In genomic region chrX:64975989-64976672, GRCh38 we compare ENCODE assay signal across 8 cellular contexts. TPM values are rescaled to one million over a fixed set of nuclear protein-coding genes. Genes with fewer than 3 reads are reported as not detected.
A peak's percentile ranks its signal among the peaks of the same experiment; 100 is the strongest.
DNase-seq lines count a peak whose midpoint lies in the region; ATAC-seq and TF ChIP-seq lines count a peak whose summit lies in the region.

ZC4H2 (minus strand) TSS chrX:64976450; CDS start chrX:64976377, 73 bp downstream.

- H3K9me2 ChIP-seq in OCI-LY7 (ENCODE audit: insufficient read depth, low read length) = no peaks in the 10 kb centered on the region

- H3K27me3 Mint-ChIP-seq in activated T-cell treated with anti-CD3 and anti-CD28 coated beads, Interleukin-2, amount 50 U/mL, for 4 hours (ENCODE audit: low read depth) = no peaks in the 10 kb centered on the region

- H2AFZ ChIP-seq in OCI-LY7 (ENCODE audit: low read length) = peak within 1 kb of the TSS; percentile 77; the same call in 1 of the 2 replicates

- CTCF ChIA-PET in OCI-LY7 (lab: Charles Lee; ENCODE audit: unreplicated experiment) = no interaction called here

- WGBS in esophagus muscularis mucosa = 18% methylated on average over 17 of the region's 17 CpGs

- peak within 1 kb of the TSS; percentile 85 for H3K4me2 ChIP-seq in OCI-LY7 (ENCODE audit: low read length)

- H3K27ac ChIP-seq in OCI-LY7 (ENCODE audit: low read depth, low read length, poor library complexity, severe bottlenecking) = peak within 1 kb of the TSS; percentile 43
- H3K27ac ChIP-seq in esophagus muscularis mucosa (replicated peaks in 1 of 4) = peak within 1 kb of the TSS; percentile 53 to 70 (median 60)
- H3K27ac ChIP-seq in muscle layer of duodenum (ENCODE audit: low read length) = peak within 1 kb of the TSS; percentile 31

- no peaks in the 10 kb centered on the region for H3K9me3 Mint-ChIP-seq in activated T-cell treated with anti-CD3 and anti-CD28 coated beads, Interleukin-2, amount 50 U/mL, for 4 hours
- H3K9me3 Mint-ChIP-seq in stimulated activated effector memory CD8-positive, alpha-beta T cell treated with anti-CD3 and anti-CD28 coated beads, Interleukin-12 subunit alpha, Interleukin-12 subunit beta, amount 100 ng/mL, for 72 hours = no peaks in the 10 kb centered on the region

- intact Hi-C loops in OCI-LY7 (cut with micrococcal nuclease; ENCODE audit: unreplicated experiment) = loop anchor here (2.0 to 10.0 kb wide), 3 partner anchors 59 to 559 kb away; partner anchors contain the start of genes LAS1L and ZC3H12B
- intact Hi-C loops in esophagus muscularis mucosa (cut with DNase I) = loop anchor here (5.0 kb wide), 1 partner anchor 56 kb away; the partner anchor contains the start of gene ZC3H12B

- peaks cover 4% of the 10 kb centered on the region for H3K36me3 Mint-ChIP-seq in activated T-cell treated with anti-CD3 and anti-CD28 coated beads, Interleukin-2, amount 50 U/mL, for 4 hours (ENCODE audit: insufficient read depth)
- H3K36me3 Mint-ChIP-seq in stimulated activated effector memory CD8-positive, alpha-beta T cell treated with anti-CD3 and anti-CD28 coated beads, Interleukin-12 subunit alpha, Interleukin-12 subunit beta, amount 100 ng/mL, for 72 hours = no peaks in the 10 kb centered on the region

- H3K9me3 ChIP-seq in OCI-LY7 (ENCODE audit: low read length) = no peaks in the 10 kb centered on the region
- H3K9me3 ChIP-seq in esophagus muscularis mucosa = no peaks in the 10 kb centered on the region
- H3K9me3 ChIP-seq in muscle layer of duodenum (ENCODE audit: control insufficient read depth in 1 of 2, low read length in 2 of 2) = no peaks in the 10 kb centered on the region

- no peaks in the 10 kb centered on the region for H4K20me1 ChIP-seq in OCI-LY7 (ENCODE audit: insufficient read depth, low read length)

- no peak for TF ChIP-seq EP300 in esophagus muscularis mucosa (IDR thresholded peaks at IDR 0.05)

- H3K4me1 ChIP-seq in OCI-LY7 (ENCODE audit: insufficient read depth, low read length, poor library complexity, severe bottlenecking) (peaks cover 15% of the 10 kb centered on the region), esophagus muscularis mucosa (peaks cover 0 to 11% (median 3%) of the 10 kb centered on the region in 4 donors), muscle layer of duodenum (ENCODE audit: control insufficient read depth in 1 of 2, insufficient read depth in 2 of 2, low read length in 2 of 2) (peaks cover 0 to 3% of the 10 kb centered on the region in 2 donors)

- peak within 1 kb of the TSS; percentile 91 for H3K4me3 ChIP-seq in OCI-LY7 (ENCODE audit: low read depth, low read length, poor library complexity, severe bottlenecking)
- peak within 1 kb of the TSS; percentile 56 to 67 (median 62) for H3K4me3 ChIP-seq in esophagus muscularis mucosa
- peak within 1 kb of the TSS; percentile 80 to 84 for H3K4me3 ChIP-seq in muscle layer of duodenum (ENCODE audit: low read depth in 1 of 2, low read length in 2 of 2)

- H3K4me3 Mint-ChIP-seq in activated T-cell treated with anti-CD3 and anti-CD28 coated beads, Interleukin-2, amount 50 U/mL, for 4 hours = peak within 1 kb of the TSS; percentile 95
- peak within 1 kb of the TSS; percentile 96 for H3K4me3 Mint-ChIP-seq in stimulated activated effector memory CD8-positive, alpha-beta T cell treated with anti-CD3 and anti-CD28 coated beads, Interleukin-12 subunit alpha, Interleukin-12 subunit beta, amount 100 ng/mL, for 72 hours

- H3K27me3 ChIP-seq in esophagus muscularis mucosa = no peaks in the 10 kb centered on the region
- H3K27me3 ChIP-seq in muscle layer of duodenum (ENCODE audit: low read depth, low read length) = no peaks in the 10 kb centered on the region

- peak within 1 kb of the TSS; percentile 89 for H3K27ac Mint-ChIP-seq in stimulated activated effector memory CD8-positive, alpha-beta T cell treated with anti-CD3 and anti-CD28 coated beads, Interleukin-12 subunit alpha, Interleukin-12 subunit beta, amount 100 ng/mL, for 72 hours

- ATAC-seq in HG03103 (IDR thresholded peaks at IDR 0.05; ENCODE audit: low read depth, unreplicated experiment) = peak; percentile 99
- ATAC-seq in activated T-cell treated with anti-CD3 and anti-CD28 coated beads, Interleukin-2, amount 50 U/mL, for 4 hours = peak; percentile 96 to 97
- peak; percentile 99 for ATAC-seq in stimulated activated effector memory CD8-positive, alpha-beta T cell treated with anti-CD3 and anti-CD28 coated beads, Interleukin-12 subunit alpha, Interleukin-12 subunit beta, amount 100 ng/mL, for 72 hours

- H3K36me3 ChIP-seq in OCI-LY7 (ENCODE audit: insufficient read depth, low read length) = no peaks in the 10 kb centered on the region; the same call in 1 of the 2 replicates
- H3K36me3 ChIP-seq in esophagus muscularis mucosa = no peaks in the 10 kb centered on the region
- H3K36me3 ChIP-seq in muscle layer of duodenum (ENCODE audit: control insufficient read depth in 1 of 2, insufficient read depth in 2 of 2, low read length in 2 of 2) = no peaks in the 10 kb centered on the region

- no peak for TF ChIP-seq POLR2A in esophagus muscularis mucosa (IDR thresholded peaks at IDR 0.05; ENCODE audit: low read depth)

- H3K79me2 ChIP-seq in OCI-LY7 (ENCODE audit: insufficient read depth, low read depth, low read length) = peaks cover 31% of the 10 kb centered on the region

- DNase-seq in NCI-H146 (lab: John Stamatoyannopoulos, UW) (peak; percentile 12), NCI-H146 treated with DMSO at 0.1 percent for 48 hours (lab: John Stamatoyannopoulos, UW; ENCODE audit: unreplicated experiment) (no peak), OCI-LY7 (ENCODE audit: low spot score) (peak; percentile 82), esophagus muscularis mucosa (ENCODE audit: extremely low spot score) (peak; percentile 90)
- peak; percentile 57 for DNase-seq in activated T-cell treated with anti-CD3 and anti-CD28 coated beads, Interleukin-2, amount 50 U/mL, for 4 hours
- peak; percentile 4 to 65 for DNase-seq in stimulated activated effector memory CD8-positive, alpha-beta T cell treated with anti-CD3 and anti-CD28 coated beads, Interleukin-12 subunit alpha, Interleukin-12 subunit beta, amount 100 ng/mL, for 72 hours (ENCODE audit: low spot score in 2 of 2)

- BruUV-seq in OCI-LY7 (replicated peaks; lab: Mats Ljungman, UMichigan) = TSS peak; percentile 70

- POLR2A ChIA-PET in OCI-LY7 (lab: Charles Lee) = interaction anchor here (0.6 to 1.6 kb wide), 4 partner anchors 51 to 332 kb away, joined by 3 to 4 read pairs (median 3); no protein-coding TSS in a partner anchor

- TF ChIP-seq CTCF in OCI-LY7 (conservative IDR thresholded peaks at IDR 0.05; ENCODE audit: low read length) (no peak), esophagus muscularis mucosa (IDR thresholded peaks at IDR 0.05) (no peak)

- peaks cover 22% of the 10 kb centered on the region for H3K4me1 Mint-ChIP-seq in activated T-cell treated with anti-CD3 and anti-CD28 coated beads, Interleukin-2, amount 50 U/mL, for 4 hours (ENCODE audit: low read depth)
- H3K4me1 Mint-ChIP-seq in stimulated activated effector memory CD8-positive, alpha-beta T cell treated with anti-CD3 and anti-CD28 coated beads, Interleukin-12 subunit alpha, Interleukin-12 subunit beta, amount 100 ng/mL, for 72 hours = no peaks in the 10 kb centered on the region

RNA-seq across cellular contexts. Expression of gene ZC4H2, which starts in this region (rescaled TPM):
- 20.1 and 21.0 TPM in 2 replicates for total RNA-seq in OCI-LY7 (2014; rRNA removed; shearing (Covaris generic))
- 23.4 and 24.9 TPM in 2 replicates for total RNA-seq in OCI-LY7 (2022)
- 1 to 10 TPM; 6.4 to 7.0 (median 6.5) TPM for total RNA-seq in activated T-cell treated with anti-CD3 and anti-CD28 coated beads, Interleukin-2, amount 50 U/mL, for 4 hours
- 10 to 100 TPM; 11.5 to 14.1 (median 12.6) TPM for total RNA-seq in esophagus muscularis mucosa
